ENCODE assay signal across 17 cellular contexts in the genomic region with DNA sequence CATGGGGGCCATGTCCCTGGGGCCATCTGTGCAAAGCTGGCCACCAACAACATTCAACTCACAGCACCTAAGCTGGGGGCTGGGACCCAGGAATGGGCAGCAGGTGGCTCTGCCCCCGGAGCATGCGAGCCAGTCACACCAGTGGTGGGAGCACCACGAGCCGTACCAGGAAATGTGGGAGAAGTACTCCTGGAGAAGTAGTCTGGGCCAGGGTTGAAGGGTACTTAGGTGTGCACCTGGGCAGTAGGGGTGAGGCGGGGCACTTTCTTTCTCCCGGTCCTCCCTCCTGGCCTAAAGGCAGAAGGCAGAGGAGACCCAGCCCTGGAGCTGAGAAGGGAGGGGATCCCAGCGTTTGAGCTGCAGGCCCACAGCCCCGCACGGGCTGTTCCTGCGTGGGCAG.
A peak's percentile ranks its signal among the peaks of the same experiment; 100 is the strongest.
DNase-seq lines count a peak whose midpoint lies in the region; ATAC-seq and TF ChIP-seq lines count a peak whose summit lies in the region.
"Had no signal": no experiment of that assay in that cellular context is flagged by ENCODE, and none has a peak within 500 bp of the region (broad histone marks: within the 10 kb centered on the region; RNA-seq: fewer than 3 reads in every experiment).

No MANE protein-coding gene starts in this region.

- H3K4me1 ChIP-seq in heart right ventricle (peaks cover 0 to 8% (median 0%) of the 10 kb centered on the region in 9 donors), neuronal stem cell (ENCODE audit: control insufficient read depth in 2 of 2, insufficient read depth in 1 of 2, low read depth in 1 of 2, low read length in 2 of 2) (peaks cover 0 to 4% of the 10 kb centered on the region in 2 donors), upper lobe of right lung (no peaks in the 10 kb centered on the region)
- H3K4me1 ChIP-seq: Peyer's patch, SJSA1 had no signal

- H3K4ac ChIP-seq in neuronal stem cell (ENCODE audit: low read length) = no peak overlapping the region

- H4K91ac ChIP-seq in neuronal stem cell (ENCODE audit: low read depth, low read length, poor library complexity) = no peak overlapping the region

- peak overlapping the region; percentile 22 for H2AK5ac ChIP-seq in neuronal stem cell (ENCODE audit: low read depth, low read length)

- H3K14ac ChIP-seq in neuronal stem cell (ENCODE audit: low read length) = no peak overlapping the region

- H2BK120ac ChIP-seq in neuronal stem cell (ENCODE audit: low read depth, low read length) = no peak overlapping the region

- H3K9ac ChIP-seq in neuronal stem cell (ENCODE audit: low read depth, low read length, poor library complexity) = no peak overlapping the region

- no peaks in the 10 kb centered on the region for H3K79me1 ChIP-seq in neuronal stem cell (ENCODE audit: low read depth, low read length)

- H3K18ac ChIP-seq in neuronal stem cell (ENCODE audit: low read length) = peak overlapping the region; percentile 42

- H3K4me2 ChIP-seq in neuronal stem cell (ENCODE audit: insufficient read depth, low read length, poor library complexity, severe bottlenecking) = no peak overlapping the region

- peaks cover 0 to 5% (median 0%) of the 10 kb centered on the region in 7 donors for H3K27me3 ChIP-seq in heart right ventricle
- H3K27me3 ChIP-seq in WERI-Rb-1 (ENCODE audit: insufficient read depth, low read depth, severe bottlenecking) = no peaks in the 10 kb centered on the region
- H3K27me3 ChIP-seq in neuronal stem cell (ENCODE audit: control insufficient read depth in 3 of 3, insufficient read depth in 3 of 3, low read depth in 1 of 3, low read length in 3 of 3) = peaks cover 0 to 3% (median 0%) of the 10 kb centered on the region in 3 experiments
- H3K27me3 ChIP-seq in upper lobe of right lung = no peaks in the 10 kb centered on the region
- H3K27me3 ChIP-seq: Peyer's patch had no signal

- H3K27ac ChIP-seq in heart right ventricle (no peak overlapping the region), WERI-Rb-1 (peak overlapping the region; percentile 85), neuronal stem cell (replicated peaks; ENCODE audit: low read length) (no peak overlapping the region), upper lobe of right lung (no peak overlapping the region)
- H3K27ac ChIP-seq: C4-2B, Peyer's patch, SJSA1 had no signal

- H3K9me3 ChIP-seq in heart right ventricle (peaks cover 0 to 7% (median 0%) of the 10 kb centered on the region in 11 donors), WERI-Rb-1 (ENCODE audit: severe bottlenecking) (no peaks in the 10 kb centered on the region), neuronal stem cell (replicated peaks in 1 of 2; ENCODE audit: control insufficient read depth in 2 of 2, insufficient read depth in 1 of 2, low read depth in 1 of 2, low read length in 2 of 2) (peaks cover 0 to 3% of the 10 kb centered on the region in 2 donors), upper lobe of right lung (no peaks in the 10 kb centered on the region)
- H3K9me3 ChIP-seq: Peyer's patch, SJSA1 had no signal

- no peak overlapping the region for H3K23ac ChIP-seq in neuronal stem cell (ENCODE audit: low read depth, low read length, poor library complexity)

- H4K8ac ChIP-seq in neuronal stem cell (ENCODE audit: low read depth, low read length) = no peak overlapping the region

- no peak overlapping the region for H2AFZ ChIP-seq in neuronal stem cell (ENCODE audit: low read length)

- no peak overlapping the region for H2BK15ac ChIP-seq in neuronal stem cell (ENCODE audit: low read length)

- peak; percentile 30 for DNase-seq in Right ventricle myocardium superior
- no peak for DNase-seq in heart right ventricle
- DNase-seq in WERI-Rb-1 = peak; percentile 80
- DNase-seq in neuronal stem cell (ENCODE audit: low spot score) = no peak
- peak; percentile 69 for DNase-seq in upper lobe of right lung
- DNase-seq in stimulated activated CD8-positive, alpha-beta memory T cell treated with anti-CD3 and anti-CD28 coated beads, Interleukin-4, amount 100 ng/mL, for 48 hours = no peak
- no peak for DNase-seq in NAMALWA (ENCODE audit: low spot score)
- DNase-seq: AML-193, DMS53, KG1, NCI-H1105, NCI-H146, NCI-H2081 treated with DMSO at 0.1 percent for 48 hours, NCI-H2171 treated with DMSO at 0.1 percent for 48 hours had no signal

- no peak overlapping the region for H2BK12ac ChIP-seq in neuronal stem cell (ENCODE audit: low read length)

- no peak overlapping the region for H2BK5ac ChIP-seq in neuronal stem cell (ENCODE audit: low read length)

- TF ChIP-seq CTCF in heart right ventricle (IDR thresholded peaks at IDR 0.05) (no peak), WERI-Rb-1 (IDR thresholded peaks at IDR 0.05; ENCODE audit: low read depth, low read length) (no peak), upper lobe of right lung (IDR thresholded peaks at IDR 0.05) (no peak)

- intact Hi-C loops in Right ventricle myocardium superior (cut with DNase I) = no loop called here
- intact Hi-C loops in heart right ventricle (cut with DNase I) = no loop called here
- intact Hi-C loops in upper lobe of right lung (cut with DNase I) = no loop called here

- H3K36me3 ChIP-seq in heart right ventricle (no peaks in the 10 kb centered on the region), WERI-Rb-1 (no peaks in the 10 kb centered on the region), neuronal stem cell (replicated peaks in 1 of 2; ENCODE audit: control insufficient read depth in 2 of 2, insufficient read depth in 2 of 2, low read length in 2 of 2) (no peaks in the 10 kb centered on the region), upper lobe of right lung (no peaks in the 10 kb centered on the region)
- H3K36me3 ChIP-seq: Peyer's patch, SJSA1 had no signal

- ATAC-seq in Right ventricle myocardium superior (ENCODE audit: poor library complexity) (no peak), heart right ventricle (no peak), upper lobe of right lung (peak; percentile 71)

- H3K4me3 ChIP-seq in heart right ventricle (no peak overlapping the region), WERI-Rb-1 (ENCODE audit: low read depth, low read length) (0 out of 2 replicates have a peak overlapping the region, but pooled peaks have one; percentile 1), neuronal stem cell (ENCODE audit: low read length in 2 of 2) (no peak overlapping the region), upper lobe of right lung (no peak overlapping the region)
- H3K4me3 ChIP-seq: Peyer's patch, SJSA1 had no signal

- WGBS in heart right ventricle, 2 donors = 86 to 95% methylated on average over 10 of the region's 10 CpGs
- no CpG with 5 or more reads among the region's 10 CpGs for WGBS in neuronal stem cell (ENCODE audit: extremely low coverage in 2 of 2, insufficient read length in 2 of 2, insufficient replicate concordance in 1 of 2), 2 donors

Comparison
In these comparisons a context has a peak if more than half of its experiments do, and no peak if none do; other contexts are left out.
1. DNase-seq: peak in Right ventricle myocardium superior (single experiment), WERI-Rb-1 (single experiment) and upper lobe of right lung (single experiment); none in heart right ventricle (0 of 2), neuronal stem cell (single experiment), stimulated activated CD8-positive, alpha-beta memory T cell treated with anti-CD3 and anti-CD28 coated beads, Interleukin-4, amount 100 ng/mL, for 48 hours (single experiment) and NAMALWA (single experiment).